In the genomic region with DNA sequence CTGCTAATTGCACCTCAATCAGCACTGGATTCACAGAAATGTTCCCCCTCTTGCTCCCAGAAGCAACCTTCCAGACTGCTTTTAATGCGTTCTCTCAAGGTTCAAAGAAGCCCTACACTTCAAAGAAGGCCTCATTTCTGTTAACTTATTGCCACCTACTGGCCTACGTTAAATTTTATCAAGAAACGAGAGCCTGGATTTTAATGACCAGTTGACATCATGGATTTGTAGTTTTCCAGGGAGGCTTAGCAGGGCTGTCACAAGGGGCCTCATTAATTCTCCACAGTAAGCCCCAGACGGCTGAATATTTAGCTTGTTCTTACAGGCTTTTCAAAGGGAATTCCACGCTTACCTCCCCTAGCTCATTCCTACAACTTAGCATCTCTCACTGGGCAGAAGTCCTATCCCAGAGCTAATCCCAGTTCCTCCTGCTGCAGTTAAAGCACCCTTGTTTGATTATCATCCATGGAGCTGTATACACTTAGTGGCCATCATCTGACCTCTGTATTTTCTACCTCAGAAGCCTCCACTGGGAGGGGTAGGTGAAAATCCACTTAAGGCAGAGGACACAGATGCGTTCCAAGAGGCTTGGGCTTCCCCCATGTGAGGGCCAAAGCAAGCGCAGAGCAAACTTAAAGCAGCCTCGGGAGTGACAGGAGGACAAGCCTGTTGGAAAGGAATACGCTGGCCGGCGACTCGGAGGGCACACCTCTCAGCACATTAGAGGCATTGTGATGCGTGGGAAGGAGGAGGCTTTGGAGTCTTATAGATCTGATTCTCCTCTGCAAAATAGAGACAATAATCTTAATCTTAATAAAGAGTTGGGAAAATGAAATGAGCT, we compare ENCODE assay signal across 10 cellular contexts. TPM values are rescaled to one million over a fixed set of nuclear protein-coding genes. Genes with fewer than 3 reads are reported as not detected.
DNase-seq lines count a peak whose midpoint lies in the region; ATAC-seq and TF ChIP-seq lines count a peak whose summit lies in the region.
"Had no signal": no experiment of that assay in that cellular context is flagged by ENCODE, and none has a peak within 500 bp of the region (broad histone marks: within the 10 kb centered on the region; RNA-seq: fewer than 3 reads in every experiment).

No MANE protein-coding gene starts in this region.

- H3K4me1 ChIP-seq in NT2/D1 (ENCODE audit: insufficient read depth, insufficient read length): no peaks in the 10 kb centered on the region

- TF ChIP-seq CTCF in fibroblast of mammary gland (conservative IDR thresholded peaks at IDR 0.05; ENCODE audit: control insufficient read depth, insufficient read depth, low read depth, low read length): no peak

- ATAC-seq in sciatic nerve: peak; percentile 53
- no peak for ATAC-seq in HG02763 (IDR thresholded peaks at IDR 0.05; ENCODE audit: unreplicated experiment)
- ATAC-seq in GM19397 (IDR thresholded peaks at IDR 0.05; ENCODE audit: unreplicated experiment): no peak

- intact Hi-C loops in sciatic nerve (cut with DNase I): no loop called here

- no peak overlapping the region for H3K9ac ChIP-seq in NT2/D1 (ENCODE audit: insufficient read length, low read depth)

- DNase-seq in NCI-H510A treated with DMSO at 0.1 percent for 48 hours (lab: John Stamatoyannopoulos, UW) (peak; percentile 38), NCI-H510A (lab: John Stamatoyannopoulos, UW) (no peak), NT2/D1 (ENCODE audit: low read depth, low spot score) (peak; percentile 50), fibroblast of mammary gland (ENCODE audit: low read depth) (peak; percentile 0), sciatic nerve (ENCODE audit: low spot score) (no peak)
- DNase-seq in activated naive CD4-positive, alpha-beta T cell treated with Interleukin-2 at 50 U/mL for 16 hours: no peak
- DNase-seq: stimulated activated CD4-positive, alpha-beta T cell treated with anti-CD3 and anti-CD28 coated beads, Interleukin-1b, Interleukin-23, amount 100 ng/mL, for 48 hours had no signal

- H3K36me3 ChIP-seq in NT2/D1 (ENCODE audit: insufficient read depth, insufficient read length, low read length): no peaks in the 10 kb centered on the region

- no peaks in the 10 kb centered on the region for H3K27me3 ChIP-seq in NT2/D1 (ENCODE audit: insufficient read depth, insufficient read length)

- H3K4me3 ChIP-seq in NT2/D1 (ENCODE audit: insufficient read length, low read depth): no peak overlapping the region
- H3K4me3 ChIP-seq in fibroblast of mammary gland (ENCODE audit: control insufficient read depth, low read depth, low read length): no peak overlapping the region

- H3K9me3 ChIP-seq in NT2/D1 (ENCODE audit: insufficient read depth, low read length): no peaks in the 10 kb centered on the region

RNA-seq across cellular contexts. Expression of a gene that starts 32.2 kb away (rescaled TPM):
- total RNA-seq in sciatic nerve: 24.3 TPM
- total RNA-seq: T-helper 1 cell treated with Interleukin-12 subunit alpha and Interleukin-12 subunit beta and Interleukin-4 antibody, amounts not matched to agents 30 ng/mL and 1 ng/mL, for 36 hours had no signal

RNA-seq across cellular contexts. Expression of a gene that starts 50.0 kb away (rescaled TPM):
- total RNA-seq in sciatic nerve: 0.36 TPM
- total RNA-seq: T-helper 1 cell treated with Interleukin-12 subunit alpha and Interleukin-12 subunit beta and Interleukin-4 antibody, amounts not matched to agents 30 ng/mL and 1 ng/mL, for 36 hours had no signal

Comparison
In these comparisons a context has a peak if more than half of its experiments do, and no peak if none do; other contexts are left out.
1. DNase-seq: peak in NCI-H510A treated with DMSO at 0.1 percent for 48 hours (single experiment), NT2/D1 (single experiment) and fibroblast of mammary gland (single experiment); none in NCI-H510A (single experiment), sciatic nerve (single experiment) and activated naive CD4-positive, alpha-beta T cell treated with Interleukin-2 at 50 U/mL for 16 hours (single experiment).